8 cellular contexts compared by ENCODE assay signal in genomic region chr21:26844258-26845065, GRCh38. TPM values are rescaled to one million over a fixed set of nuclear protein-coding genes. Genes with fewer than 3 reads are reported as not detected.
DNase-seq lines count a peak whose midpoint lies in the region; ATAC-seq and TF ChIP-seq lines count a peak whose summit lies in the region.

No MANE protein-coding gene starts in this region.

- peak; percentile 44 for ATAC-seq in Panc1
- ATAC-seq in stimulated activated naive CD8-positive, alpha-beta T cell treated with anti-CD3 and anti-CD28 coated beads, Interleukin-15, amount 100 ng/mL, for 72 hours, result peak; percentile 34
- no peak for ATAC-seq in GM18861 (IDR thresholded peaks at IDR 0.05; ENCODE audit: unreplicated experiment)
- ATAC-seq in GM19328 (IDR thresholded peaks at IDR 0.05; ENCODE audit: unreplicated experiment), result no peak

- CTCF ChIA-PET in Panc1 (lab: Charles Lee), result no interaction called here

- H3K4me1 ChIP-seq in Panc1 (ENCODE audit: control insufficient read depth, insufficient read depth, low read length), result no peaks in the 10 kb centered on the region; the same call in 1 of the 2 replicates
- H3K4me1 ChIP-seq in liver (ENCODE audit: control insufficient read depth in 4 of 4, insufficient read depth in 4 of 4, low read length in 3 of 4), result peaks cover 0 to 35% (median 22%) of the 10 kb centered on the region in 4 donors

- H3K36me3 ChIP-seq in Panc1 (ENCODE audit: control insufficient read depth, insufficient read depth, low read length) (no peaks in the 10 kb centered on the region), liver (ENCODE audit: control insufficient read depth in 4 of 4, insufficient read depth in 3 of 4, low read depth in 1 of 4, low read length in 3 of 4) (peaks cover 0 to 22% (median 9%) of the 10 kb centered on the region in 4 donors)

- WGBS in liver, result under 1% methylated on average over 96 of the region's 96 CpGs

- H3K9me3 ChIP-seq in Panc1 (ENCODE audit: control insufficient read depth, insufficient read depth, low read depth, low read length), result no peaks in the 10 kb centered on the region
- H3K9me3 ChIP-seq in liver (ENCODE audit: control insufficient read depth in 4 of 4, low read length in 3 of 4), result no peaks in the 10 kb centered on the region

- H3K4me3 ChIP-seq in Panc1 (ENCODE audit: low read depth in 2 of 2, low read length in 2 of 2) (peak overlapping the region; percentile 48 to 67), dorsolateral prefrontal cortex (peak overlapping the region; percentile 63 to 94 (median 84)), liver (ENCODE audit: low read depth in 1 of 3, low read length in 3 of 3) (peak overlapping the region; percentile 72 to 92 (median 92))

- peaks cover 57% of the 10 kb centered on the region for H3K4me1 Mint-ChIP-seq in stimulated activated naive CD8-positive, alpha-beta T cell treated with anti-CD3 and anti-CD28 coated beads, Interleukin-15, amount 100 ng/mL, for 72 hours

- TF ChIP-seq CTCF in Panc1 (IDR thresholded peaks at IDR 0.05), result peak; percentile 30
- TF ChIP-seq CTCF in dorsolateral prefrontal cortex (IDR thresholded peaks at IDR 0.05 in 54 of 56, conservative IDR thresholded peaks at IDR 0.05 in 2 of 56; ENCODE audit: low read depth in 1 of 56, partially characterized antibody in 56 of 56), result peak in 10 of 56 donors; percentile 3 to 29 (median 14)
- TF ChIP-seq CTCF in liver (IDR thresholded peaks at IDR 0.05; ENCODE audit: low read depth, low read length, missing input control), result no peak

- BruUV-seq in Panc1 (replicated peaks; lab: Mats Ljungman, UMichigan), result no TSS peak

- DNase-seq in DMS 273 (lab: John Stamatoyannopoulos, UW; ENCODE audit: unreplicated experiment), result peak; percentile 63
- no peak for DNase-seq in DMS 273 treated with DMSO at 0.1 percent for 48 hours (lab: John Stamatoyannopoulos, UW)
- DNase-seq in Panc1 (ENCODE audit: low read depth, low spot score), result no peak
- DNase-seq in dorsolateral prefrontal cortex, result peak; percentile 44 to 79 (median 62)
- peak in 1 of 2 donors; percentile 13 for DNase-seq in stimulated activated naive CD8-positive, alpha-beta T cell treated with anti-CD3 and anti-CD28 coated beads, Interleukin-15, amount 100 ng/mL, for 72 hours

- peak overlapping the region; percentile 62 to 78 for H3K4me3 Mint-ChIP-seq in stimulated activated naive CD8-positive, alpha-beta T cell treated with anti-CD3 and anti-CD28 coated beads, Interleukin-15, amount 100 ng/mL, for 72 hours

- H3K9ac ChIP-seq in liver (ENCODE audit: low read depth in 1 of 2, low read length in 2 of 2), result peak overlapping the region; percentile 74 to 77

- no peak overlapping the region for H3K27ac Mint-ChIP-seq in stimulated activated naive CD8-positive, alpha-beta T cell treated with anti-CD3 and anti-CD28 coated beads, Interleukin-15, amount 100 ng/mL, for 72 hours

- no peak for TF ChIP-seq RAD21 in liver (IDR thresholded peaks at IDR 0.05)

- POLR2A ChIA-PET in Panc1 (lab: Charles Lee), result no interaction called here

- intact Hi-C loops in Panc1 (cut with micrococcal nuclease; ENCODE audit: unreplicated experiment) (loop anchor here (5.0 kb wide), 1 partner anchor 1903 kb away; no protein-coding TSS in a partner anchor), dorsolateral prefrontal cortex (cut with DNase I) (loop anchor here (5.0 to 10.0 kb wide), 6 partner anchors 62 to 1903 kb away; partner anchors contain the start of gene MRPL39 (in 1 of the 2))

- H3K27me3 ChIP-seq in Panc1 (ENCODE audit: control insufficient read depth, insufficient read depth, low read length), result peaks cover 5% of the 10 kb centered on the region; the same call in 1 of the 2 replicates
- H3K27me3 ChIP-seq in dorsolateral prefrontal cortex, result no peaks in the 10 kb centered on the region
- peaks cover 0 to 7% (median 0%) of the 10 kb centered on the region in 4 donors for H3K27me3 ChIP-seq in liver (ENCODE audit: control insufficient read depth in 4 of 4, insufficient read depth in 4 of 4, low read length in 3 of 4)

- H3K27ac ChIP-seq in Panc1 (ENCODE audit: low read length), result no peak overlapping the region
- peak overlapping the region; percentile 82 to 100 (median 99) for H3K27ac ChIP-seq in dorsolateral prefrontal cortex
- peak overlapping the region; percentile 77 to 90 for H3K27ac ChIP-seq in liver (ENCODE audit: low read depth in 1 of 2, low read length in 2 of 2)

- peaks cover 92% of the 10 kb centered on the region for H3K27me3 Mint-ChIP-seq in stimulated activated naive CD8-positive, alpha-beta T cell treated with anti-CD3 and anti-CD28 coated beads, Interleukin-15, amount 100 ng/mL, for 72 hours

- in situ Hi-C loops in Panc1 (cut with HindIII; ENCODE audit: low pct_unique_long_range_greater_than_20kb, low sequenced_read_pairs), result no loop called here

- no peaks in the 10 kb centered on the region for H3K9me3 Mint-ChIP-seq in stimulated activated naive CD8-positive, alpha-beta T cell treated with anti-CD3 and anti-CD28 coated beads, Interleukin-15, amount 100 ng/mL, for 72 hours

TF ChIP-seq in liver, 16 proteins besides CTCF, POLR2A, EP300 and RAD21:
- TF ChIP-seq REST (IDR thresholded peaks at IDR 0.05) (no peak), ZBTB33 (IDR thresholded peaks at IDR 0.05) (no peak), FOXA2 (IDR thresholded peaks at IDR 0.05) (no peak), EGR1 (IDR thresholded peaks at IDR 0.05; ENCODE audit: low read depth in 2 of 2) (no peak), HNF4G (IDR thresholded peaks at IDR 0.05) (no peak)
TF ChIP-seq in liver: peak in this region for 0.

RNA-seq across cellular contexts. Expression of gene ADAMTS1, which starts 0.7 kb away (rescaled TPM):
- total RNA-seq in Panc1 (2021; ENCODE audit: unreplicated experiment) (3.3 TPM), dorsolateral prefrontal cortex (100 to 1,000 TPM in 3 of 120 experiments, 10 to 100 TPM in 117; 11.7 to 160 (median 37.6) TPM), liver (10 to 100 TPM; 13.4 to 23.1 TPM)
- polyA plus RNA-seq in Panc1 (2012; ENCODE audit: insufficient read length), result 4.1 TPM
- 1 to 10 TPM; 3.3 to 8.0 TPM for polyA plus RNA-seq in liver

Comparison
In these comparisons a context has a peak if more than half of its experiments do, and no peak if none do; other contexts are left out.
1. DNase-seq: peak in DMS 273 (single experiment) and dorsolateral prefrontal cortex (10 of 10); none in DMS 273 treated with DMSO at 0.1 percent for 48 hours (single experiment) and Panc1 (single experiment).
2. ATAC-seq: peak in Panc1 (single experiment) and stimulated activated naive CD8-positive, alpha-beta T cell treated with anti-CD3 and anti-CD28 coated beads, Interleukin-15, amount 100 ng/mL, for 72 hours (single experiment); none in GM18861 (single experiment) and GM19328 (single experiment).
3. Peak in every context shown above with its lines, with median percentiles within 50 percentile points of each other: H3K4me3 ChIP-seq.